20 cellular contexts compared by ENCODE assay signal in genomic region chr21:33219300-33219699, GRCh38. TPM values are rescaled to one million over a fixed set of nuclear protein-coding genes. Genes with fewer than 3 reads are reported as not detected.
A peak's percentile ranks its signal among the peaks of the same experiment; 100 is the strongest.
DNase-seq lines count a peak whose midpoint lies in the region; ATAC-seq and TF ChIP-seq lines count a peak whose summit lies in the region.
"Had no signal": no experiment of that assay in that cellular context is flagged by ENCODE, and none has a peak within 500 bp of the region (broad histone marks: within the 10 kb centered on the region; RNA-seq: fewer than 3 reads in every experiment).

No MANE protein-coding gene starts in this region.

- peaks cover 54% of the 10 kb centered on the region for H3K4me1 ChIP-seq in CD4-positive, alpha-beta memory T cell (ENCODE audit: insufficient read depth, low read length)
- H3K4me1 ChIP-seq in esophagus muscularis mucosa (no peaks in the 10 kb centered on the region), neutrophil (ENCODE audit: control insufficient read depth in 1 of 2, insufficient read depth in 1 of 2, low read depth in 1 of 2, low read length in 1 of 2) (peaks cover 47 to 56% of the 10 kb centered on the region in 2 experiments)
- H3K4me1 ChIP-seq: A549, BE2C had no signal

- no peak for TF ChIP-seq EP300 in esophagus muscularis mucosa (IDR thresholded peaks at IDR 0.05)

- POLR2A ChIA-PET in CD4-positive, alpha-beta memory T cell (lab: Charles Lee; ENCODE audit: partially characterized antibody) = interaction anchor here (1.4 to 2.7 kb wide), 5 partner anchors 11 to 142 kb away, joined by 4 to 7 read pairs (median 5); partner anchors contain the start of genes IFNAR1, IFNAR2 and IL10RB

- no peak for DNase-seq in activated T-cell treated with anti-CD3 and anti-CD28 coated beads, Interleukin-2, amount 50 U/mL, for 72 hours
- no peak for DNase-seq in activated T-cell treated with anti-CD3 and anti-CD28 coated beads, Interleukin-2, amount 50 U/mL, for 48 hours
- DNase-seq in CD4-positive, alpha-beta memory T cell = no peak
- DNase-seq in esophagus muscularis mucosa (ENCODE audit: extremely low spot score) (peak; percentile 34), GM19238 (ENCODE audit: insufficient read length, low spot score) (no peak), glutamatergic neuron (no peak)
- DNase-seq in activated CD4-positive, CD25-positive, alpha-beta regulatory T cell treated with anti-CD3 and anti-CD28 coated beads, Interleukin-2, amount 50 U/mL, for 72 hours = no peak
- DNase-seq: BE2C, Calu3, DMS153, NCI-H1105, NCI-H146, NCI-H2029 treated with DMSO at 0.1 percent for 48 hours, NCI-H226, NCI-H524, NCI-H82, Right ventricle myocardium superior had no signal

- intact Hi-C loops in CD4-positive, alpha-beta memory T cell (cut with micrococcal nuclease) = no loop called here
- intact Hi-C loops in esophagus muscularis mucosa (cut with DNase I) = no loop called here

- peak overlapping the region; percentile 14 for H3K27ac Mint-ChIP-seq in activated T-cell treated with anti-CD3 and anti-CD28 coated beads, Interleukin-2, amount 50 U/mL, for 72 hours
- peak overlapping the region; percentile 14 to 82 (median 53) for H3K27ac Mint-ChIP-seq in CD4-positive, alpha-beta memory T cell
- H3K27ac Mint-ChIP-seq in glutamatergic neuron (ENCODE audit: unreplicated experiment) = no peak overlapping the region

- H3K27me3 ChIP-seq in CD4-positive, alpha-beta memory T cell (ENCODE audit: insufficient read depth, low read length) = no peaks in the 10 kb centered on the region
- H3K27me3 ChIP-seq in esophagus muscularis mucosa (peaks cover 0 to 5% (median 0%) of the 10 kb centered on the region in 4 donors), neutrophil (no peaks in the 10 kb centered on the region)

- peaks cover 59% of the 10 kb centered on the region for H3K4me1 Mint-ChIP-seq in activated T-cell treated with anti-CD3 and anti-CD28 coated beads, Interleukin-2, amount 50 U/mL, for 72 hours (ENCODE audit: low read depth)
- H3K4me1 Mint-ChIP-seq in CD4-positive, alpha-beta memory T cell = peaks cover 39 to 63% (median 55%) of the 10 kb centered on the region in 4 donors
- H3K4me1 Mint-ChIP-seq in glutamatergic neuron (ENCODE audit: low read depth, unreplicated experiment) = no peaks in the 10 kb centered on the region

- 92% methylated on average over 3 of the region's 3 CpGs for WGBS in esophagus muscularis mucosa

- H3K36me3 Mint-ChIP-seq in activated T-cell treated with anti-CD3 and anti-CD28 coated beads, Interleukin-2, amount 50 U/mL, for 72 hours (ENCODE audit: insufficient read depth in 2 of 2) = peaks cover 2 to 10% of the 10 kb centered on the region in 2 donors
- H3K36me3 Mint-ChIP-seq in CD4-positive, alpha-beta memory T cell = peaks cover 4 to 6% of the 10 kb centered on the region in 2 donors
- H3K36me3 Mint-ChIP-seq in glutamatergic neuron (ENCODE audit: unreplicated experiment) = peaks cover 22% of the 10 kb centered on the region

- H3K9me3 Mint-ChIP-seq in activated T-cell treated with anti-CD3 and anti-CD28 coated beads, Interleukin-2, amount 50 U/mL, for 72 hours = peaks cover 3 to 7% of the 10 kb centered on the region in 2 donors
- peaks cover 0 to 4% (median 2%) of the 10 kb centered on the region in 8 donors for H3K9me3 Mint-ChIP-seq in CD4-positive, alpha-beta memory T cell
- no peaks in the 10 kb centered on the region for H3K9me3 Mint-ChIP-seq in glutamatergic neuron (ENCODE audit: unreplicated experiment)

- CTCF ChIA-PET in CD4-positive, alpha-beta memory T cell (lab: Charles Lee; ENCODE audit: partially characterized antibody) = interaction anchor here (0.8 to 1.7 kb wide), 2 partner anchors 142 to 143 kb away, joined by 3 to 7 read pairs; no protein-coding TSS in a partner anchor

- H3K27ac ChIP-seq in CD4-positive, alpha-beta memory T cell (ENCODE audit: low read depth, low read length) = no peak overlapping the region
- no peak overlapping the region for H3K27ac ChIP-seq in esophagus muscularis mucosa (replicated peaks in 1 of 4)
- H3K27ac ChIP-seq in neutrophil = peak overlapping the region; percentile 52
- H3K27ac ChIP-seq: A549 had no signal

- ATAC-seq in activated T-cell treated with anti-CD3 and anti-CD28 coated beads, Interleukin-2, amount 50 U/mL, for 72 hours (replicated peaks in 1 of 2) = no peak
- ATAC-seq: A549 had no signal

- TF ChIP-seq CTCF in esophagus muscularis mucosa (IDR thresholded peaks at IDR 0.05) (no peak), neutrophil (IDR thresholded peaks at IDR 0.05) (no peak), glutamatergic neuron (IDR thresholded peaks at IDR 0.05; ENCODE audit: partially characterized antibody, unreplicated experiment) (no peak)

- no peaks in the 10 kb centered on the region for H3K36me3 ChIP-seq in CD4-positive, alpha-beta memory T cell (ENCODE audit: insufficient read depth, low read length)
- H3K36me3 ChIP-seq in esophagus muscularis mucosa (no peaks in the 10 kb centered on the region), neutrophil (no peaks in the 10 kb centered on the region)
- H3K36me3 ChIP-seq: BE2C had no signal

- H3K9me3 ChIP-seq in CD4-positive, alpha-beta memory T cell (ENCODE audit: control insufficient read depth in 1 of 2, low read length in 2 of 2) = no peaks in the 10 kb centered on the region
- peaks cover 0 to 9% (median 3%) of the 10 kb centered on the region in 4 donors for H3K9me3 ChIP-seq in esophagus muscularis mucosa
- H3K9me3 ChIP-seq in neutrophil = no peaks in the 10 kb centered on the region
- H3K9me3 ChIP-seq: A549, BE2C had no signal

- TF ChIP-seq POLR2A in esophagus muscularis mucosa (IDR thresholded peaks at IDR 0.05; ENCODE audit: low read depth) = no peak

- H3K4me3 Mint-ChIP-seq in activated T-cell treated with anti-CD3 and anti-CD28 coated beads, Interleukin-2, amount 50 U/mL, for 72 hours = no peak overlapping the region
- H3K4me3 Mint-ChIP-seq in CD4-positive, alpha-beta memory T cell = peak overlapping the region in 4 of 8 donors; percentile 6 to 67 (median 36)
- no peak overlapping the region for H3K4me3 Mint-ChIP-seq in glutamatergic neuron (ENCODE audit: unreplicated experiment)

- no peaks in the 10 kb centered on the region for H3K27me3 Mint-ChIP-seq in activated T-cell treated with anti-CD3 and anti-CD28 coated beads, Interleukin-2, amount 50 U/mL, for 72 hours (ENCODE audit: low read depth)
- no peaks in the 10 kb centered on the region for H3K27me3 Mint-ChIP-seq in CD4-positive, alpha-beta memory T cell
- H3K27me3 Mint-ChIP-seq in glutamatergic neuron (ENCODE audit: unreplicated experiment) = peaks cover 2% of the 10 kb centered on the region
- H3K27me3 Mint-ChIP-seq: IgD-negative memory B cell had no signal

- H3K4me3 ChIP-seq in CD4-positive, alpha-beta memory T cell (ENCODE audit: low read length in 2 of 2) = no peak overlapping the region
- H3K4me3 ChIP-seq in esophagus muscularis mucosa (no peak overlapping the region), neutrophil (ENCODE audit: low read depth in 1 of 2, low read length in 1 of 2) (no peak overlapping the region)
- H3K4me3 ChIP-seq: A549 had no signal

RNA-seq across cellular contexts. Expression of gene IFNAR2, which starts 10.4 kb away (rescaled TPM):
- total RNA-seq in activated T-cell treated with anti-CD3 and anti-CD28 coated beads, Interleukin-2, amount 50 U/mL, for 72 hours = 10 to 100 TPM; 30.5 to 30.7 TPM
- total RNA-seq in CD4-positive, alpha-beta memory T cell = 10 to 100 TPM; 76.5 to 77.7 TPM
- 10 to 100 TPM; 78.0 to 81.1 TPM for polyA plus RNA-seq in CD4-positive, alpha-beta memory T cell
- total RNA-seq in esophagus muscularis mucosa (10 to 100 TPM in 2 of 4 donors, 1 to 10 TPM in 2; 5.3 to 14.6 (median 10.4) TPM), glutamatergic neuron (ENCODE audit: unreplicated experiment) (6.9 TPM)

RNA-seq across cellular contexts. Expression of gene IL10RB, which starts 46.9 kb away (rescaled TPM):
- 10 to 100 TPM; 36.4 to 44.0 TPM for total RNA-seq in activated T-cell treated with anti-CD3 and anti-CD28 coated beads, Interleukin-2, amount 50 U/mL, for 72 hours
- 10 to 100 TPM; 30.6 to 36.4 TPM for total RNA-seq in CD4-positive, alpha-beta memory T cell
- polyA plus RNA-seq in CD4-positive, alpha-beta memory T cell = 10 to 100 TPM; 53.3 to 61.8 TPM
- 10 to 100 TPM; 16.9 to 31.0 (median 20.6) TPM for total RNA-seq in esophagus muscularis mucosa
- 4.7 TPM for total RNA-seq in glutamatergic neuron (ENCODE audit: unreplicated experiment)
